Comparison of ENCODE assay signal across 8 cellular contexts in genomic region chr13:97221989-97222700, GRCh38. TPM values are rescaled to one million over a fixed set of nuclear protein-coding genes. Genes with fewer than 3 reads are reported as not detected.
A peak's percentile ranks its signal among the peaks of the same experiment; 100 is the strongest.
DNase-seq lines count a peak whose midpoint lies in the region; ATAC-seq and TF ChIP-seq lines count a peak whose summit lies in the region.

A gene with protein sequence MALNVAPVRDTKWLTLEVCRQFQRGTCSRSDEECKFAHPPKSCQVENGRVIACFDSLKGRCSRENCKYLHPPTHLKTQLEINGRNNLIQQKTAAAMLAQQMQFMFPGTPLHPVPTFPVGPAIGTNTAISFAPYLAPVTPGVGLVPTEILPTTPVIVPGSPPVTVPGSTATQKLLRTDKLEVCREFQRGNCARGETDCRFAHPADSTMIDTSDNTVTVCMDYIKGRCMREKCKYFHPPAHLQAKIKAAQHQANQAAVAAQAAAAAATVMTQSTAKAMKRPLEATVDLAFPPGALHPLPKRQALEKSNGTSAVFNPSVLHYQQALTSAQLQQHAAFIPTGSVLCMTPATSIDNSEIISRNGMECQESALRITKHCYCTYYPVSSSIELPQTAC (plus strand): TSS chr13:97222333. CDS start chr13:97276236, 53,903 bp downstream.

- peak within 1 kb of the TSS; percentile 98 for H3K9ac ChIP-seq in SK-N-SH

- H3K36me3 ChIP-seq in SK-N-SH (replicated peaks in 1 of 2; ENCODE audit: control insufficient read depth in 1 of 2, insufficient read depth in 2 of 2, low read length in 1 of 2), result peaks cover 8 to 11% of the 10 kb centered on the region in 2 experiments

- POLR2A ChIA-PET in SK-N-SH (lab: Yijun Ruan, JAX), result interaction anchor here (1.0 to 1.6 kb wide), 4 partner anchors 79 to 212 kb away, joined by 3 to 7 read pairs (median 4); partner anchors contain the start of gene RAP2A

- peaks cover 44% of the 10 kb centered on the region for H3K4me1 Mint-ChIP-seq in HFFc6 (ENCODE audit: low read depth)

- H3K27me3 ChIP-seq in SK-N-SH (ENCODE audit: insufficient read depth), result no peaks in the 10 kb centered on the region

- no peaks in the 10 kb centered on the region; the same call in 1 of the 2 replicates for H3K27me3 Mint-ChIP-seq in HFFc6 (ENCODE audit: insufficient read depth)

- H3K9me3 ChIP-seq in SK-N-SH, result no peaks in the 10 kb centered on the region

- H3K9me2 ChIP-seq in SK-N-SH, result no peaks in the 10 kb centered on the region

- no peaks in the 10 kb centered on the region for H3K9me3 Mint-ChIP-seq in HFFc6
- peaks cover 0 to 7% of the 10 kb centered on the region in 2 donors for H3K9me3 Mint-ChIP-seq in activated naive CD4-positive, alpha-beta T cell treated with anti-CD3 and anti-CD28 coated beads, Interleukin-2, amount 50 U/mL, for 72 hours

- ATAC-seq in activated naive CD4-positive, alpha-beta T cell treated with anti-CD3 and anti-CD28 coated beads, Interleukin-2, amount 50 U/mL, for 72 hours, result peak; percentile 98 to 99
- ATAC-seq in omental fat pad (ENCODE audit: low FRiP score), result peak; percentile 97

- H3K4me2 ChIP-seq in SK-N-SH, result peak within 1 kb of the TSS; percentile 81

- no peak for TF ChIP-seq CTCF in HFFc6 (IDR thresholded peaks at IDR 0.05)
- TF ChIP-seq CTCF in SK-N-SH (IDR thresholded peaks at IDR 0.05), result no peak
- no peak for TF ChIP-seq CTCF in omental fat pad (IDR thresholded peaks at IDR 0.05)

- peaks cover 57% of the 10 kb centered on the region for H3K79me2 ChIP-seq in SK-N-SH (ENCODE audit: insufficient read depth)

- peak within 1 kb of the TSS; percentile 97 for H3K27ac Mint-ChIP-seq in HFFc6
- peak within 1 kb of the TSS; percentile 91 to 93 for H3K27ac Mint-ChIP-seq in activated naive CD4-positive, alpha-beta T cell treated with anti-CD3 and anti-CD28 coated beads, Interleukin-2, amount 50 U/mL, for 72 hours

- H3K4me1 ChIP-seq in SK-N-SH (ENCODE audit: control insufficient read depth in 1 of 2, insufficient read depth in 2 of 2, low read depth in 1 of 2, low read length in 1 of 2), result peaks cover 14 to 28% of the 10 kb centered on the region in 2 experiments

- H3K36me3 Mint-ChIP-seq in HFFc6 (ENCODE audit: low read depth), result peaks cover 34% of the 10 kb centered on the region
- peaks cover 0 to 9% of the 10 kb centered on the region in 2 donors for H3K36me3 Mint-ChIP-seq in activated naive CD4-positive, alpha-beta T cell treated with anti-CD3 and anti-CD28 coated beads, Interleukin-2, amount 50 U/mL, for 72 hours

- H2AFZ ChIP-seq in SK-N-SH (ENCODE audit: low read depth), result peak within 1 kb of the TSS; percentile 59

- peaks cover 15% of the 10 kb centered on the region for H3F3A ChIP-seq in SK-N-SH (replicated peaks; ENCODE audit: insufficient read depth)

- no peak for TF ChIP-seq EP300 in SK-N-SH (IDR thresholded peaks at IDR 0.05; ENCODE audit: borderline replicate concordance in 1 of 2, low read depth in 1 of 2, low read length in 1 of 2)

- H3K4me3 ChIP-seq in SK-N-SH (ENCODE audit: low read depth in 2 of 2, low read length in 1 of 2), result peak within 1 kb of the TSS; percentile 75 to 77

- peak within 1 kb of the TSS; percentile 95 to 97 for H3K27ac ChIP-seq in SK-N-SH (ENCODE audit: low read depth in 2 of 2, low read length in 1 of 2)
- H3K27ac ChIP-seq in temporal lobe (ENCODE audit: low read depth, low read length), result peak within 1 kb of the TSS; percentile 89

- H4K20me1 ChIP-seq in SK-N-SH (ENCODE audit: insufficient read depth), result no peaks in the 10 kb centered on the region; the same call in 1 of the 2 replicates

- no peak for TF ChIP-seq RAD21 in SK-N-SH (IDR thresholded peaks at IDR 0.05; ENCODE audit: low read length)

- DNase-seq in GM04503 (ENCODE audit: low read depth) (peak; percentile 69), HFFc6 (peak; percentile 92), NAMALWA (ENCODE audit: low spot score) (peak; percentile 98), SK-N-SH (peak; percentile 80), glomerular endothelial cell (ENCODE audit: extremely low read depth, low read depth, low spot score) (no peak), omental fat pad (ENCODE audit: low spot score) (peak; percentile 71)
- DNase-seq in activated naive CD4-positive, alpha-beta T cell treated with anti-CD3 and anti-CD28 coated beads, Interleukin-2, amount 50 U/mL, for 72 hours (ENCODE audit: low spot score in 2 of 2), result peak; percentile 78 to 83

- 3% methylated on average over 15 of the region's 15 CpGs for WGBS in SK-N-SH (ENCODE audit: low lambda C conversion rate)

- H3K4me3 Mint-ChIP-seq in HFFc6, result peak within 1 kb of the TSS; percentile 99

- CTCF ChIA-PET in SK-N-SH (lab: Yijun Ruan, JAX), result interaction anchor here (0.6 to 8.6 kb wide), 18 partner anchors 10 to 137 kb away, joined by 3 to 80 read pairs (median 4); no protein-coding TSS in a partner anchor

TF ChIP-seq in SK-N-SH, 30 proteins besides CTCF, POLR2A, EP300 and RAD21 (continues in another document):
- TF ChIP-seq MXI1 (IDR thresholded peaks at IDR 0.05; ENCODE audit: low read depth, low read length) (peak; percentile 36), TCF12 (IDR thresholded peaks at IDR 0.05) (peak; percentile 58), TAF1 (IDR thresholded peaks at IDR 0.05; ENCODE audit: borderline replicate concordance, low read depth, low read length) (peak; percentile 93), MEF2A (IDR thresholded peaks at IDR 0.05; ENCODE audit: borderline replicate concordance, low read depth) (no peak; the same call in 1 of the 2 replicates), FOSL2 (IDR thresholded peaks at IDR 0.05; ENCODE audit: borderline replicate concordance, low read depth) (no peak), SIN3A (IDR thresholded peaks at IDR 0.05; ENCODE audit: borderline replicate concordance, low read depth, low read length) (peak; percentile 63), POLR2AphosphoS5 (IDR thresholded peaks at IDR 0.05; ENCODE audit: low read depth, low read length) (peak; percentile 98), YY1 (IDR thresholded peaks at IDR 0.05; ENCODE audit: low read depth) (no peak), RXRA (IDR thresholded peaks at IDR 0.05; ENCODE audit: borderline replicate concordance, low read depth) (no peak), PBX3 (IDR thresholded peaks at IDR 0.05) (peak; percentile 98), ELF1 (IDR thresholded peaks at IDR 0.05) (no peak), CHD2 (IDR thresholded peaks at IDR 0.05; ENCODE audit: low read length, partially characterized antibody) (peak; percentile 4), RCOR1 (IDR thresholded peaks at IDR 0.05; ENCODE audit: low read length) (peak; percentile 32; the same call in 1 of the 2 replicates)
- TF ChIP-seq, protein P1, sequence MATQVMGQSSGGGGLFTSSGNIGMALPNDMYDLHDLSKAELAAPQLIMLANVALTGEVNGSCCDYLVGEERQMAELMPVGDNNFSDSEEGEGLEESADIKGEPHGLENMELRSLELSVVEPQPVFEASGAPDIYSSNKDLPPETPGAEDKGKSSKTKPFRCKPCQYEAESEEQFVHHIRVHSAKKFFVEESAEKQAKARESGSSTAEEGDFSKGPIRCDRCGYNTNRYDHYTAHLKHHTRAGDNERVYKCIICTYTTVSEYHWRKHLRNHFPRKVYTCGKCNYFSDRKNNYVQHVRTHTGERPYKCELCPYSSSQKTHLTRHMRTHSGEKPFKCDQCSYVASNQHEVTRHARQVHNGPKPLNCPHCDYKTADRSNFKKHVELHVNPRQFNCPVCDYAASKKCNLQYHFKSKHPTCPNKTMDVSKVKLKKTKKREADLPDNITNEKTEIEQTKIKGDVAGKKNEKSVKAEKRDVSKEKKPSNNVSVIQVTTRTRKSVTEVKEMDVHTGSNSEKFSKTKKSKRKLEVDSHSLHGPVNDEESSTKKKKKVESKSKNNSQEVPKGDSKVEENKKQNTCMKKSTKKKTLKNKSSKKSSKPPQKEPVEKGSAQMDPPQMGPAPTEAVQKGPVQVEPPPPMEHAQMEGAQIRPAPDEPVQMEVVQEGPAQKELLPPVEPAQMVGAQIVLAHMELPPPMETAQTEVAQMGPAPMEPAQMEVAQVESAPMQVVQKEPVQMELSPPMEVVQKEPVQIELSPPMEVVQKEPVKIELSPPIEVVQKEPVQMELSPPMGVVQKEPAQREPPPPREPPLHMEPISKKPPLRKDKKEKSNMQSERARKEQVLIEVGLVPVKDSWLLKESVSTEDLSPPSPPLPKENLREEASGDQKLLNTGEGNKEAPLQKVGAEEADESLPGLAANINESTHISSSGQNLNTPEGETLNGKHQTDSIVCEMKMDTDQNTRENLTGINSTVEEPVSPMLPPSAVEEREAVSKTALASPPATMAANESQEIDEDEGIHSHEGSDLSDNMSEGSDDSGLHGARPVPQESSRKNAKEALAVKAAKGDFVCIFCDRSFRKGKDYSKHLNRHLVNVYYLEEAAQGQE (IDR thresholded peaks at IDR 0.05; ENCODE audit: low read depth, low read length), result no peak; the same call in 1 of the 2 replicates
- TF ChIP-seq, protein P2, sequence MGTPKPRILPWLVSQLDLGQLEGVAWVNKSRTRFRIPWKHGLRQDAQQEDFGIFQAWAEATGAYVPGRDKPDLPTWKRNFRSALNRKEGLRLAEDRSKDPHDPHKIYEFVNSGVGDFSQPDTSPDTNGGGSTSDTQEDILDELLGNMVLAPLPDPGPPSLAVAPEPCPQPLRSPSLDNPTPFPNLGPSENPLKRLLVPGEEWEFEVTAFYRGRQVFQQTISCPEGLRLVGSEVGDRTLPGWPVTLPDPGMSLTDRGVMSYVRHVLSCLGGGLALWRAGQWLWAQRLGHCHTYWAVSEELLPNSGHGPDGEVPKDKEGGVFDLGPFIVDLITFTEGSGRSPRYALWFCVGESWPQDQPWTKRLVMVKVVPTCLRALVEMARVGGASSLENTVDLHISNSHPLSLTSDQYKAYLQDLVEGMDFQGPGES (IDR thresholded peaks at IDR 0.05; ENCODE audit: low read depth, low read length), result no peak

RNA-seq across cellular contexts. Expression of the gene that starts here (rescaled TPM):
- 100 to 1,000 TPM in 3 of 6 experiments, 10 to 100 TPM in 3; 78.5 to 138 (median 99.8) TPM for total RNA-seq in HFFc6 (2021; fragmentation: NEBNext Ultra II Directional; extraction: Animal tissue kit (Norgen Biotek cat#: 25700))
- 24.5 and 27.9 TPM in 2 replicates for polyA plus RNA-seq in SK-N-SH (2012; rRNA removed)
- 38.4 and 46.6 TPM in 2 replicates for polyA plus RNA-seq in SK-N-SH (2012; cell fraction: cytosol; rRNA removed)
- polyA plus RNA-seq in SK-N-SH (2012; cell fraction: nucleus; rRNA removed), result 21.4 and 39.6 TPM in 2 replicates
- total RNA-seq in activated naive CD4-positive, alpha-beta T cell treated with anti-CD3 and anti-CD28 coated beads, Interleukin-2, amount 50 U/mL, for 72 hours, result 10 to 100 TPM; 15.2 to 22.7 TPM
- total RNA-seq in glomerular endothelial cell (93.8 and 110 TPM in 2 replicates), omental fat pad (100 to 1,000 TPM; 105 to 132 (median 123) TPM), temporal lobe (19.2 TPM)
